11 cellular contexts compared by ENCODE assay signal in genomic region chr2:109171444-109172334, GRCh38. TPM values are rescaled to one million over a fixed set of nuclear protein-coding genes. Genes with fewer than 3 reads are reported as not detected.
DNase-seq lines count a peak whose midpoint lies in the region; ATAC-seq, FAIRE-seq and TF ChIP-seq lines count a peak whose summit lies in the region.
"Had no signal": no experiment of that assay in that cellular context is flagged by ENCODE, and none has a peak within 500 bp of the region (broad histone marks: within the 10 kb centered on the region; RNA-seq: fewer than 3 reads in every experiment).

No MANE protein-coding gene starts in this region.

- H3K4me2 ChIP-seq in GM23338, result no peak overlapping the region
- peak overlapping the region; percentile 80 for H3K4me2 ChIP-seq in astrocyte (ENCODE audit: low read length)
- peak overlapping the region; percentile 78 for H3K4me2 ChIP-seq in smooth muscle cell

- H3K36me3 Mint-ChIP-seq in GM23338 (ENCODE audit: low read depth) (no peaks in the 10 kb centered on the region; the same call in 2 of the 3 replicates), astrocyte (ENCODE audit: low read depth, unreplicated experiment) (peaks cover 6% of the 10 kb centered on the region)
- peaks cover 13% of the 10 kb centered on the region for H3K36me3 Mint-ChIP-seq in activated naive CD8-positive, alpha-beta T cell treated with anti-CD3 and anti-CD28 coated beads for 36 hours

- H3K27ac ChIP-seq in GM23338 (ENCODE audit: low read depth) (no peak overlapping the region), astrocyte (ENCODE audit: low read depth, low read length) (peak overlapping the region; percentile 93), smooth muscle cell (ENCODE audit: low read depth) (peak overlapping the region; percentile 98)
- H3K27ac ChIP-seq: neutrophil had no signal

- H4K20me1 ChIP-seq in GM23338 (replicated peaks; ENCODE audit: insufficient read depth) (no peaks in the 10 kb centered on the region), astrocyte (ENCODE audit: insufficient read depth, low read length) (peaks cover 3% of the 10 kb centered on the region), smooth muscle cell (ENCODE audit: low read depth) (no peaks in the 10 kb centered on the region)

- peaks cover 1% of the 10 kb centered on the region for H3K4me1 ChIP-seq in GM23338 (ENCODE audit: insufficient read depth)
- H3K4me1 ChIP-seq in astrocyte (ENCODE audit: insufficient read depth, low read length), result peaks cover 42% of the 10 kb centered on the region
- peaks cover 22% of the 10 kb centered on the region for H3K4me1 ChIP-seq in smooth muscle cell (ENCODE audit: low read depth)

- H3F3A ChIP-seq in GM23338 (replicated peaks; ENCODE audit: low read depth), result no peaks in the 10 kb centered on the region
- peaks cover 27% of the 10 kb centered on the region for H3F3A ChIP-seq in smooth muscle cell (ENCODE audit: low read depth)

- H2AFZ ChIP-seq in GM23338 (peak overlapping the region; percentile 80; the same call in 1 of the 2 replicates), astrocyte (ENCODE audit: low read depth, low read length) (peak overlapping the region; percentile 39), smooth muscle cell (ENCODE audit: low read depth) (no peak overlapping the region)

- ATAC-seq in GM23338, result peak; percentile 47
- peak; percentile 39 to 76 for ATAC-seq in left cardiac atrium
- no peak for ATAC-seq in HG03342 (IDR thresholded peaks at IDR 0.05; ENCODE audit: unreplicated experiment)
- ATAC-seq in HG03025 (IDR thresholded peaks at IDR 0.05; ENCODE audit: low FRiP score, unreplicated experiment), result no peak

- H3K4me3 Mint-ChIP-seq in GM23338, result no peak overlapping the region
- no peak overlapping the region for H3K4me3 Mint-ChIP-seq in astrocyte (ENCODE audit: unreplicated experiment)
- no peak overlapping the region for H3K4me3 Mint-ChIP-seq in activated naive CD8-positive, alpha-beta T cell treated with anti-CD3 and anti-CD28 coated beads for 36 hours

- TF ChIP-seq CTCF in GM23338 (conservative IDR thresholded peaks at IDR 0.05; ENCODE audit: low read depth in 2 of 2) (no peak), astrocyte (IDR thresholded peaks at IDR 0.05; ENCODE audit: insufficient read depth, low read depth, low read length) (no peak), smooth muscle cell (IDR thresholded peaks at IDR 0.05; ENCODE audit: borderline replicate concordance, insufficient read depth, poor library complexity, severe bottlenecking) (no peak)

- H3K9me3 Mint-ChIP-seq in GM23338, result 0 out of 3 replicates have a peak, but pooled peaks cover 4% of the 10 kb centered on the region
- H3K9me3 Mint-ChIP-seq in astrocyte (ENCODE audit: unreplicated experiment), result peaks cover 9% of the 10 kb centered on the region
- H3K9me3 Mint-ChIP-seq in activated naive CD8-positive, alpha-beta T cell treated with anti-CD3 and anti-CD28 coated beads for 36 hours, result peaks cover 9% of the 10 kb centered on the region

- WGBS in smooth muscle cell (ENCODE audit: low lambda C conversion rate), result 25% methylated on average over 36 of the region's 36 CpGs

- no peaks in the 10 kb centered on the region for H3K36me3 ChIP-seq in GM23338 (ENCODE audit: insufficient read depth)
- H3K36me3 ChIP-seq in astrocyte (ENCODE audit: insufficient read depth, low read length), result no peaks in the 10 kb centered on the region
- H3K36me3 ChIP-seq in smooth muscle cell (ENCODE audit: low read depth), result no peaks in the 10 kb centered on the region
- H3K36me3 ChIP-seq: neutrophil had no signal

- H3K9me3 ChIP-seq in astrocyte (ENCODE audit: insufficient read depth, low read depth, low read length), result no peaks in the 10 kb centered on the region
- H3K9me3 ChIP-seq in smooth muscle cell (replicated peaks; ENCODE audit: low read depth), result no peaks in the 10 kb centered on the region
- H3K9me3 ChIP-seq: neutrophil had no signal

- H3K27ac Mint-ChIP-seq in GM23338, result no peak overlapping the region
- H3K27ac Mint-ChIP-seq in astrocyte (ENCODE audit: unreplicated experiment), result no peak overlapping the region
- H3K27ac Mint-ChIP-seq in activated naive CD8-positive, alpha-beta T cell treated with anti-CD3 and anti-CD28 coated beads for 36 hours, result no peak overlapping the region

- H3K4me1 Mint-ChIP-seq in GM23338 (peaks cover 22% of the 10 kb centered on the region), astrocyte (ENCODE audit: low read depth, unreplicated experiment) (peaks cover 31% of the 10 kb centered on the region)
- peaks cover 37% of the 10 kb centered on the region for H3K4me1 Mint-ChIP-seq in activated naive CD8-positive, alpha-beta T cell treated with anti-CD3 and anti-CD28 coated beads for 36 hours

- H3K27me3 ChIP-seq in GM23338 (ENCODE audit: insufficient read depth) (no peaks in the 10 kb centered on the region), astrocyte (ENCODE audit: insufficient read depth, low read length) (no peaks in the 10 kb centered on the region), smooth muscle cell (ENCODE audit: low read depth) (no peaks in the 10 kb centered on the region)

- no peak for FAIRE-seq in astrocyte (lab: Jason Lieb, UNC)

- H3K9me2 ChIP-seq in GM23338 (ENCODE audit: insufficient read depth), result no peaks in the 10 kb centered on the region

- H3K9ac ChIP-seq in astrocyte (ENCODE audit: low read length) (peak overlapping the region; percentile 76), smooth muscle cell (ENCODE audit: low read depth) (peak overlapping the region; percentile 89)

- H3K4me3 ChIP-seq in GM23338 (no peak overlapping the region), astrocyte (ENCODE audit: insufficient read depth, low read depth, low read length) (peak overlapping the region; percentile 26), smooth muscle cell (peak overlapping the region; percentile 5)

- no peaks in the 10 kb centered on the region for H3K79me2 ChIP-seq in GM23338 (replicated peaks; ENCODE audit: insufficient read depth)
- H3K79me2 ChIP-seq in astrocyte (ENCODE audit: insufficient read depth, low read length), result peaks cover 32% of the 10 kb centered on the region
- peaks cover 59% of the 10 kb centered on the region for H3K79me2 ChIP-seq in smooth muscle cell (ENCODE audit: low read depth)

- intact Hi-C loops in left cardiac atrium (cut with DNase I), result no loop called here

- DNase-seq in GM23338 (ENCODE audit: low spot score), result no peak
- DNase-seq in astrocyte (ENCODE audit: low read depth), result peak; percentile 97
- DNase-seq in left cardiac atrium, result peak; percentile 78
- DNase-seq in smooth muscle cell (lab: John Stamatoyannopoulos, UW; ENCODE audit: unreplicated experiment), result peak; percentile 82
- no peak for DNase-seq in GM19238 (ENCODE audit: insufficient read length, low spot score)
- DNase-seq in activated naive CD8-positive, alpha-beta T cell treated with anti-CD3 and anti-CD28 coated beads for 36 hours, result no peak
- DNase-seq: activated naive CD4-positive, alpha-beta T cell; NK-92 treated with Interleukin-12 subunit alpha and Interleukin-12 subunit beta, amount 100 ng/mL, for 24 hours had no signal

- H3K27me3 Mint-ChIP-seq in GM23338 (ENCODE audit: insufficient read depth, low read depth, poor library complexity), result peaks cover 1% of the 10 kb centered on the region
- H3K27me3 Mint-ChIP-seq in astrocyte (ENCODE audit: low read depth, unreplicated experiment), result no peaks in the 10 kb centered on the region
- no peaks in the 10 kb centered on the region for H3K27me3 Mint-ChIP-seq in activated naive CD8-positive, alpha-beta T cell treated with anti-CD3 and anti-CD28 coated beads for 36 hours

TF ChIP-seq in GM23338, 12 proteins besides CTCF, POLR2A, EP300 and RAD21:
- TF ChIP-seq ZNF114 (CRISPR knock-in tag; IDR thresholded peaks at IDR 0.05), result no peak

RNA-seq across cellular contexts. Expression of gene SH3RF3, which starts 42.7 kb away (rescaled TPM):
- total RNA-seq in GM23338 (2014; rRNA removed; shearing (Covaris generic)), result 0.63 and 1.2 TPM in 2 replicates
- polyA plus RNA-seq in GM23338 (2016; fragmentation: Nextera tagmentation; extraction: Ambion mirVana) (0.11 and 0.16 TPM in 2 replicates), smooth muscle cell (6.6 and 11.8 TPM in 2 replicates)
- total RNA-seq in astrocyte (7.2 and 7.3 TPM in 2 replicates), left cardiac atrium (1 to 10 TPM; 8.8 to 9.4 TPM), smooth muscle cell (6.5 and 6.6 TPM in 2 replicates)
- 1 to 10 TPM; 2.2 to 2.5 TPM for total RNA-seq in activated naive CD8-positive, alpha-beta T cell treated with anti-CD3 and anti-CD28 coated beads for 36 hours

Comparison
In these comparisons a context has a peak if more than half of its experiments do, and no peak if none do; other contexts are left out.
1. ATAC-seq: peak in GM23338 (single experiment) and left cardiac atrium (2 of 2); none in HG03342 (single experiment) and HG03025 (single experiment).
2. DNase-seq: peak in astrocyte (single experiment), left cardiac atrium (single experiment) and smooth muscle cell (single experiment); none in GM23338 (single experiment), GM19238 (single experiment) and activated naive CD8-positive, alpha-beta T cell treated with anti-CD3 and anti-CD28 coated beads for 36 hours (single experiment).